Comparison of ENCODE assay signal across 10 cellular contexts in the genomic region with DNA sequence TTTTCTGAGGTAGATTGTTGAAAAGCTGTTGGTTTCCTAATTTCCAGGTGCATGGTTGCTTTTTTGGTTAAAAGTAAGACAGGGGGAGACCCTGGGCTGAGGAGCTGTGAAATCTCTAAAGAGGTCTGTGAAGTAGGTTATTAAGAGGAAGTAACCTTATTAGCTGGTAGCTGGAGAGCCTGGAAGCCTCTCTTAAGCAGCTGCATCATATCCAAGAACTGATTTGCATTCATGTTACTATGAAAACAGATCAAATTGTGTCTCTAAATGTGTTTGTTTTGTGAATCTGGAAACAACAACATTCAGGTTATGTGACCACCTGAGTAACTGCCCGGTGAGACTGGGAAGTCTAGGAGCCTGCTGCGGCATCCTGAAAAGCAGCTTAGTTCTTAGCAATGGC. TPM values are rescaled to one million over a fixed set of nuclear protein-coding genes. Genes with fewer than 3 reads are reported as not detected.
A peak's percentile ranks its signal among the peaks of the same experiment; 100 is the strongest.
DNase-seq lines count a peak whose midpoint lies in the region; ATAC-seq, FAIRE-seq and TF ChIP-seq lines count a peak whose summit lies in the region.
"Had no signal": no experiment of that assay in that cellular context is flagged by ENCODE, and none has a peak within 500 bp of the region (broad histone marks: within the 10 kb centered on the region; RNA-seq: fewer than 3 reads in every experiment).

No MANE protein-coding gene starts in this region.

- H3K9me3 Mint-ChIP-seq in chondrocyte (ENCODE audit: low read depth), result no peaks in the 10 kb centered on the region

- DNase-seq in GM12892 (ENCODE audit: insufficient read length) (no peak), chondrocyte (ENCODE audit: low spot score) (no peak), NCI-H1092 (lab: John Stamatoyannopoulos, UW) (no peak), G401 (ENCODE audit: low spot score) (no peak)
- no peak for DNase-seq in activated naive CD4-positive, alpha-beta T cell (lab: John Stamatoyannopoulos, UW)
- DNase-seq in central memory CD4-positive, alpha-beta T cell, result no peak
- DNase-seq: activated CD8-positive, alpha-beta T cell treated with anti-CD3 and anti-CD28 coated beads, Interleukin-2, amount 10 ng/mL, durations not matched to agents 7 days and 5 days; DND-41 had no signal

- peak overlapping the region; percentile 92 for H3K27ac Mint-ChIP-seq in chondrocyte (ENCODE audit: unreplicated experiment)
- H3K27ac Mint-ChIP-seq: activated CD8-positive, alpha-beta T cell treated with anti-CD3 and anti-CD28 coated beads, Interleukin-2, amount 10 ng/mL, durations not matched to agents 7 days and 5 days had no signal

- peaks cover 3% of the 10 kb centered on the region for H3K36me3 Mint-ChIP-seq in chondrocyte (ENCODE audit: low read depth)

- TF ChIP-seq CTCF in chondrocyte (IDR thresholded peaks at IDR 0.05), result no peak

- TF ChIP-seq POLR2A in GM12892 (IDR thresholded peaks at IDR 0.05; ENCODE audit: low read depth, low read length), result no peak

- no peaks in the 10 kb centered on the region for H3K27me3 Mint-ChIP-seq in chondrocyte (ENCODE audit: low read depth)

- FAIRE-seq in GM12892 (lab: Jason Lieb, UNC), result peak; percentile 72

- H3K4me3 Mint-ChIP-seq in chondrocyte (ENCODE audit: unreplicated experiment), result no peak overlapping the region
- H3K4me3 Mint-ChIP-seq: activated CD8-positive, alpha-beta T cell treated with anti-CD3 and anti-CD28 coated beads, Interleukin-2, amount 10 ng/mL, durations not matched to agents 7 days and 5 days had no signal

- H3K4me1 Mint-ChIP-seq in chondrocyte (ENCODE audit: low read depth), result peaks cover 73% of the 10 kb centered on the region

- in situ Hi-C loops in G401 (cut with HindIII; ENCODE audit: low sequenced_read_pairs), result no loop called here

- ATAC-seq in GM21360 (IDR thresholded peaks at IDR 0.05; ENCODE audit: unreplicated experiment) (peak; percentile 81), HG03196 (IDR thresholded peaks at IDR 0.05; ENCODE audit: unreplicated experiment) (peak; percentile 78)
- ATAC-seq: activated CD8-positive, alpha-beta T cell treated with anti-CD3 and anti-CD28 coated beads, Interleukin-2, amount 10 ng/mL, durations not matched to agents 7 days and 5 days had no signal

RNA-seq across cellular contexts. Expression of a gene that starts 54.1 kb away (rescaled TPM):
- 18.1 TPM for polyA plus RNA-seq in GM12892 (2012; ENCODE audit: missing spikeins)
- total RNA-seq in chondrocyte, result 111 to 119 TPM (median 111 TPM) in 3 replicates
- 3.7 and 7.6 TPM in 2 replicates for total RNA-seq in G401 (2014; rRNA removed; shearing (Covaris generic))

Comparison
In these comparisons a context has a peak if more than half of its experiments do, and no peak if none do; other contexts are left out.
1. RNA of a gene that starts 54.1 kb away (total RNA-seq): 111 to 119 TPM in chondrocyte; 3.7 to 7.6 TPM in G401; every median in the first group is over 10 times any median in the second.